ENCODE assay signal across 11 cellular contexts in the genomic region with DNA sequence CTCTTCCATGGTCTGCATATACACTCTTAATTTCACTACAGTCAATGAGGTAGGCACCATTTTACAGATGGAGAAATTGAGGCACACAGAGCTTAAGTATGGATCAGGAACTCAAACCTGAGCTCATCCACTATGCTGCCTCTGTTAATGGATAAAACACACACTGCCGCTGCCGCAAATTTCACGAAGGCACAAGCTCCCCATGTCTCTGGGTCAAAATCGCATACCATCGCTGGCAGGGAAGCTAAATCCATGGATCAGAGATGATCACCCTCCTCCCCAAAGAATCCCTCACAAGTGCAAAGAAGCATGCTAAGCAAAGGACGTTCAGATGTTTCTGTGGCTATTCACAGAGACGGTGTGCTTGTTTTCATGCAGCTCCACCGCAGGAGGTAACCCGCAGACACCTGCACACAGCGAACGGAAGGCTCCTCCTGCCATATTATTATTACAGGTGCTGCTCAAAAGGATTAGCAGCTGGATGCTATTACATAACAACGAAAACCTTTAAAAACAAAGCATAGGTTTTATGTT.
DNase-seq lines count a peak whose midpoint lies in the region; TF ChIP-seq lines count a peak whose summit lies in the region.
"Had no signal": no experiment of that assay in that cellular context is flagged by ENCODE, and none has a peak within 500 bp of the region (broad histone marks: within the 10 kb centered on the region; RNA-seq: fewer than 3 reads in every experiment).

No MANE protein-coding gene starts in this region.

- H3K36me3 ChIP-seq in Loucy (ENCODE audit: insufficient read depth, low read length) = no peaks in the 10 kb centered on the region
- H3K36me3 ChIP-seq in OCI-LY7 (ENCODE audit: insufficient read depth, low read length) = no peaks in the 10 kb centered on the region
- no peaks in the 10 kb centered on the region for H3K36me3 ChIP-seq in iPS DF 6.9 (ENCODE audit: control insufficient read depth, insufficient read depth, low read length)
- H3K36me3 ChIP-seq in hepatocyte (replicated peaks; ENCODE audit: insufficient read depth, low read depth) = no peaks in the 10 kb centered on the region

- WGBS in iPS DF 6.9 (ENCODE audit: insufficient coverage, insufficient read length) = no CpG with 5 or more reads among the region's 12 CpGs
- 67% methylated on average over 12 of the region's 12 CpGs for WGBS in hepatocyte (ENCODE audit: low lambda C conversion rate, missing lambda C conversion rate)

- no peak for TF ChIP-seq CTCF in Loucy (conservative IDR thresholded peaks at IDR 0.05; ENCODE audit: low read length)
- TF ChIP-seq CTCF in OCI-LY7 (conservative IDR thresholded peaks at IDR 0.05; ENCODE audit: low read length) = no peak
- no peak for TF ChIP-seq CTCF in hepatocyte (IDR thresholded peaks at IDR 0.05; ENCODE audit: poor library complexity)

- peaks cover 9% of the 10 kb centered on the region for H4K20me1 ChIP-seq in Loucy (ENCODE audit: insufficient read depth, low read length, poor library complexity, severe bottlenecking)
- H4K20me1 ChIP-seq in OCI-LY7 (ENCODE audit: insufficient read depth, low read length) = no peaks in the 10 kb centered on the region
- H4K20me1 ChIP-seq in hepatocyte (ENCODE audit: insufficient read depth, poor library complexity, severe bottlenecking) = peaks cover 30% of the 10 kb centered on the region

- peaks cover 45% of the 10 kb centered on the region for H3K4me1 ChIP-seq in Loucy (ENCODE audit: insufficient read depth, low read length, poor library complexity, severe bottlenecking)
- H3K4me1 ChIP-seq in OCI-LY7 (ENCODE audit: insufficient read depth, low read length, poor library complexity, severe bottlenecking) = peaks cover 22% of the 10 kb centered on the region
- H3K4me1 ChIP-seq in iPS DF 6.9 (ENCODE audit: control insufficient read depth, insufficient read depth, low read length) = 0 out of 2 replicates have a peak, but pooled peaks cover 2% of the 10 kb centered on the region
- H3K4me1 ChIP-seq in hepatocyte (ENCODE audit: insufficient read depth) = peaks cover 7% of the 10 kb centered on the region

- H3K9me3 ChIP-seq in Loucy (ENCODE audit: insufficient read depth, low read depth, low read length) (no peaks in the 10 kb centered on the region), OCI-LY7 (ENCODE audit: low read length) (no peaks in the 10 kb centered on the region), iPS DF 6.9 (ENCODE audit: control insufficient read depth, insufficient read depth, low read length) (no peaks in the 10 kb centered on the region), hepatocyte (ENCODE audit: low read depth) (no peaks in the 10 kb centered on the region)
- H3K9me3 ChIP-seq: mucosa of descending colon, sigmoid colon, upper lobe of right lung had no signal

- H3K9me2 ChIP-seq in Loucy (replicated peaks; ENCODE audit: low read depth, low read length) (no peaks in the 10 kb centered on the region), OCI-LY7 (ENCODE audit: insufficient read depth, low read length) (no peaks in the 10 kb centered on the region), hepatocyte (replicated peaks; ENCODE audit: insufficient read depth) (no peaks in the 10 kb centered on the region)

- no peak overlapping the region for H3K9ac ChIP-seq in Loucy (ENCODE audit: low read depth, low read length, poor library complexity, severe bottlenecking)

- CTCF ChIA-PET in OCI-LY7 (lab: Charles Lee; ENCODE audit: unreplicated experiment) = no interaction called here

- DNase-seq in DMS79 treated with DMSO at 0.1 percent for 48 hours (lab: John Stamatoyannopoulos, UW) (peak; percentile 69), OCI-LY7 (ENCODE audit: low spot score) (no peak), iPS DF 6.9 (ENCODE audit: low read depth, low spot score) (peak; percentile 80), hepatocyte (ENCODE audit: low spot score) (no peak), hippocampal formation (lab: John Stamatoyannopoulos, UW) (no peak), NCI-H1092 (lab: John Stamatoyannopoulos, UW) (no peak), UCSD-AML1 (lab: John Stamatoyannopoulos, UW; ENCODE audit: unreplicated experiment) (no peak)
- DNase-seq: mucosa of descending colon, sigmoid colon, upper lobe of right lung had no signal

- H2AFZ ChIP-seq in Loucy (ENCODE audit: low read length) (no peak overlapping the region), OCI-LY7 (ENCODE audit: low read length) (no peak overlapping the region), hepatocyte (no peak overlapping the region)

- POLR2A ChIA-PET in OCI-LY7 (lab: Charles Lee) = interaction anchor here (1.1 to 1.5 kb wide), 2 partner anchors 9 to 12 kb away, joined by 3 to 8 read pairs; no protein-coding TSS in a partner anchor

- H3F3A ChIP-seq in Loucy (ENCODE audit: low read depth) = peaks cover 6% of the 10 kb centered on the region; the same call in 1 of the 2 replicates

- no peak overlapping the region for H3K27ac ChIP-seq in OCI-LY7 (ENCODE audit: low read depth, low read length, poor library complexity, severe bottlenecking)
- H3K27ac ChIP-seq in iPS DF 6.9 (ENCODE audit: low read length) = peak overlapping the region; percentile 75
- no peak overlapping the region for H3K27ac ChIP-seq in hepatocyte
- H3K27ac ChIP-seq: upper lobe of right lung had no signal

- intact Hi-C loops in OCI-LY7 (cut with micrococcal nuclease; ENCODE audit: unreplicated experiment) = no loop called here

- H3K4me2 ChIP-seq in Loucy (ENCODE audit: low read depth, low read length, poor library complexity, severe bottlenecking) (peak overlapping the region; percentile 60), OCI-LY7 (ENCODE audit: low read length) (peak overlapping the region; percentile 37; the same call in 1 of the 2 replicates), hepatocyte (no peak overlapping the region)

- BruUV-seq in OCI-LY7 (replicated peaks; lab: Mats Ljungman, UMichigan) = no TSS peak

- H3K27me3 ChIP-seq in Loucy (ENCODE audit: insufficient read depth, low read length, poor library complexity, severe bottlenecking) (no peaks in the 10 kb centered on the region), iPS DF 6.9 (ENCODE audit: control insufficient read depth, insufficient read depth, low read length) (no peaks in the 10 kb centered on the region), hepatocyte (no peaks in the 10 kb centered on the region)
- H3K27me3 ChIP-seq: sigmoid colon, upper lobe of right lung had no signal

- H3K4me3 ChIP-seq in Loucy (ENCODE audit: low read length, poor library complexity, severe bottlenecking) (peak overlapping the region; percentile 13), OCI-LY7 (ENCODE audit: low read depth, low read length, poor library complexity, severe bottlenecking) (no peak overlapping the region), iPS DF 6.9 (ENCODE audit: low read length) (no peak overlapping the region), hepatocyte (no peak overlapping the region)
- H3K4me3 ChIP-seq: mucosa of descending colon, sigmoid colon, upper lobe of right lung had no signal

- H3K79me2 ChIP-seq in Loucy (ENCODE audit: insufficient read depth, low read length) = no peaks in the 10 kb centered on the region
- no peaks in the 10 kb centered on the region for H3K79me2 ChIP-seq in OCI-LY7 (ENCODE audit: insufficient read depth, low read depth, low read length)
- H3K79me2 ChIP-seq in hepatocyte = peaks cover 71% of the 10 kb centered on the region

Comparison
In these comparisons a context has a peak if more than half of its experiments do, and no peak if none do; other contexts are left out.
1. DNase-seq: peak in DMS79 treated with DMSO at 0.1 percent for 48 hours (single experiment) and iPS DF 6.9 (single experiment); none in OCI-LY7 (single experiment), hepatocyte (single experiment), hippocampal formation (0 of 2), NCI-H1092 (single experiment) and UCSD-AML1 (single experiment).